In the genomic region with DNA sequence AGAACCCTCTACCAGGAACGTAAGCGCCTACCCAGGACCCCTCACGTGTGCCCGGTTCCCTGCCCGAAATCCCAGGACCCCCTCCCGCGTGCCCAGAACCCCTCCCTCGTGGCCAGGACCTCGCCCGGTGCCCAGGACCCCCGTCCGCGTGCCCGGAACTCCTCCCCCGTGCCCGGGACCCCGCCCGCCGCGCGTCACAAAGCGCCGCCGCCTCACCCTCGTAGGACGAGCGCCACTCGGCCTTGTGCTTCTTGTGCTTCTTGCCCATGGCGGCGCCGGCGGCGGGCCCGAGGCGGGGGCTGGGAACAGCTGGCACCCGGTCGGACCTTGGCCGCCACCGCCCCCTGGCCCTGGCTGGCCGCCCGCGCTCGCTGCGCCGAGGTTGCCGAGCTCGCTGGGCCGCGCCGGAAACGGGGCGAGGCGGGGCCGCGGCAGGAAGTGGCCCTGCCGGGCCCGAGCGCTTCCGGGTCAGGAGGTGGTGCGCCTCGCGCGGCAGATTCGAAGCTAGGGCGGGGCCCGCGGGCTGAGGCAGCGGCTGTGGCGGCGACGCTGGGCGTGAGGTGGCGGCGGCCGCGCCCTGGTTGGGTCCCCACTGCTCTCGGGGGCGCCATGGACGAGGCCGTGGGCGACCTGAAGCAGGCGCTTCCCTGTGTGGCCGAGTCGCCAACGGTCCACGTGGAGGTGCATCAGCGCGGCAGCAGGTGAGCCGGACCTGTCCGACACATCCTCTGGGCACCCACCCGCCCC, we compare ENCODE assay signal across 8 cellular contexts.
A peak's percentile ranks its signal among the peaks of the same experiment; 100 is the strongest.
DNase-seq lines count a peak whose midpoint lies in the region; ATAC-seq and TF ChIP-seq lines count a peak whose summit lies in the region.

BRD9 (minus strand) TSS at position 412 of the 747 bp plus-strand sequence; CDS start at position 268, 144 bp downstream.
A gene with protein sequence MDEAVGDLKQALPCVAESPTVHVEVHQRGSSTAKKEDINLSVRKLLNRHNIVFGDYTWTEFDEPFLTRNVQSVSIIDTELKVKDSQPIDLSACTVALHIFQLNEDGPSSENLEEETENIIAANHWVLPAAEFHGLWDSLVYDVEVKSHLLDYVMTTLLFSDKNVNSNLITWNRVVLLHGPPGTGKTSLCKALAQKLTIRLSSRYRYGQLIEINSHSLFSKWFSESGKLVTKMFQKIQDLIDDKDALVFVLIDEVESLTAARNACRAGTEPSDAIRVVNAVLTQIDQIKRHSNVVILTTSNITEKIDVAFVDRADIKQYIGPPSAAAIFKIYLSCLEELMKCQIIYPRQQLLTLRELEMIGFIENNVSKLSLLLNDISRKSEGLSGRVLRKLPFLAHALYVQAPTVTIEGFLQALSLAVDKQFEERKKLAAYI (plus strand): TSS at position 495 of the 747 bp plus-strand sequence. CDS start 115 bp downstream, at position 610.

- TF ChIP-seq POLR2A in GM18505 (IDR thresholded peaks at IDR 0.05; ENCODE audit: borderline replicate concordance, extremely low read depth, insufficient read depth, insufficient read length), result peak; percentile 78

- peak within 1 kb of the TSS; percentile 94 for H3K27ac ChIP-seq in WERI-Rb-1

- H3K4me3 ChIP-seq in WERI-Rb-1 (ENCODE audit: low read depth, low read length), result peak within 1 kb of the TSS; percentile 78
- peak within 1 kb of the TSS; percentile 73 to 91 for H3K4me3 ChIP-seq in cardiac fibroblast (replicated peaks in 1 of 2; ENCODE audit: low read depth in 2 of 2, low read length in 2 of 2)

- ATAC-seq in GM18505 (IDR thresholded peaks at IDR 0.05; ENCODE audit: unreplicated experiment), result peak; percentile 95
- ATAC-seq in HG02970 (IDR thresholded peaks at IDR 0.05; ENCODE audit: low FRiP score, unreplicated experiment), result peak; percentile 96

- no peaks in the 10 kb centered on the region for H3K27me3 ChIP-seq in WERI-Rb-1 (ENCODE audit: insufficient read depth, low read depth, severe bottlenecking)

- TF ChIP-seq CTCF in WERI-Rb-1 (IDR thresholded peaks at IDR 0.05; ENCODE audit: low read depth, low read length) (no peak), cardiac fibroblast (IDR thresholded peaks at IDR 0.05; ENCODE audit: low read depth, low read length) (no peak)

- H3K36me3 ChIP-seq in WERI-Rb-1, result peaks cover 79% of the 10 kb centered on the region

- H3K9me3 ChIP-seq in WERI-Rb-1 (ENCODE audit: severe bottlenecking), result no peaks in the 10 kb centered on the region

- DNase-seq in 8988T (peak; percentile 100), NCI-H2081 treated with DMSO at 0.1 percent for 48 hours (lab: John Stamatoyannopoulos, UW) (peak; percentile 26), WERI-Rb-1 (peak; percentile 86), cardiac fibroblast (ENCODE audit: low read depth in 2 of 2) (peak; percentile 70 to 77), inferior parietal cortex (ENCODE audit: extremely low spot score) (peak; percentile 86)
- peak; percentile 72 to 77 for DNase-seq in stimulated activated CD4-positive, alpha-beta T cell treated with anti-CD3 and anti-CD28 coated beads, Interleukin-12 subunit alpha, Interleukin-12 subunit beta, amount 100 ng/mL, for 24 hours (ENCODE audit: low read depth in 2 of 2)

Comparison
In these comparisons a context has a peak if more than half of its experiments do, and no peak if none do; other contexts are left out.
1. Peak in every context shown above with its lines: DNase-seq, ATAC-seq, H3K4me3 ChIP-seq and H3K27ac ChIP-seq.
2. DNase-seq: peak in every context shown above with its lines; median percentile 100 in 8988T; 86 in WERI-Rb-1; 86 in inferior parietal cortex; 74 in stimulated activated CD4-positive, alpha-beta T cell treated with anti-CD3 and anti-CD28 coated beads, Interleukin-12 subunit alpha, Interleukin-12 subunit beta, amount 100 ng/mL, for 24 hours; 74 in cardiac fibroblast; 26 in NCI-H2081 treated with DMSO at 0.1 percent for 48 hours.